In genomic region chr7:106348231-106348630, GRCh38 we compare ENCODE assay signal across 16 cellular contexts.
"Had no signal": no experiment of that assay in that cellular context is flagged by ENCODE, and none has a peak within 500 bp of the region (broad histone marks: within the 10 kb centered on the region; RNA-seq: fewer than 3 reads in every experiment).

No MANE protein-coding gene starts in this region.

- H3K27ac ChIP-seq: left ventricle myocardium inferior, tibial artery, uterus had no signal

- H3K4me3 ChIP-seq: esophagus squamous epithelium, left ventricle myocardium inferior, mucosa of descending colon, tibial artery, uterus had no signal

- H3K27ac Mint-ChIP-seq: activated B cell treated with CpG ODN at 0.5 μM for 24 hours, memory B cell had no signal

- DNase-seq: activated B cell treated with CpG ODN at 0.5 μM for 24 hours; activated CD8-positive, alpha-beta memory T cell treated with anti-CD3 and anti-CD28 coated beads, Interleukin-2, amount 50 U/mL, for 4 hours; activated naive CD8-positive, alpha-beta T cell treated with anti-CD3 and anti-CD28 coated beads, Interleukin-2, amount 10 ng/mL, durations not matched to agents 7 days and 5 days; anterior cingulate cortex; cortex of kidney; effector CD8-positive, alpha-beta T cell; esophagus squamous epithelium; left ventricle myocardium inferior; mucosa of descending colon; naive thymus-derived CD4-positive, alpha-beta T cell; posterior cingulate gyrus; retina; tibial artery; uterus had no signal

- H3K4me3 Mint-ChIP-seq: activated B cell treated with CpG ODN at 0.5 μM for 24 hours; memory B cell; stimulated activated memory B cell treated with anti-CD40 and anti-IgM and Interleukin-4, amounts not matched to agents 10 μg/mL and 1 μg/mL and 100 μg/mL, for 72 hours had no signal

- H3K27me3 ChIP-seq: esophagus squamous epithelium, tibial artery, uterus had no signal

- H3K27me3 Mint-ChIP-seq: stimulated activated memory B cell treated with anti-CD40 and anti-IgM and Interleukin-4, amounts not matched to agents 10 μg/mL and 1 μg/mL and 100 μg/mL, for 72 hours had no signal

- ATAC-seq: mucosa of descending colon; naive thymus-derived CD4-positive, alpha-beta T cell; stimulated activated memory B cell treated with anti-CD40 and anti-IgM and Interleukin-4, amounts not matched to agents 10 μg/mL and 1 μg/mL and 100 μg/mL, for 72 hours had no signal

- H3K4me1 Mint-ChIP-seq: memory B cell had no signal
